10 cellular contexts compared by ENCODE assay signal in the genomic region with DNA sequence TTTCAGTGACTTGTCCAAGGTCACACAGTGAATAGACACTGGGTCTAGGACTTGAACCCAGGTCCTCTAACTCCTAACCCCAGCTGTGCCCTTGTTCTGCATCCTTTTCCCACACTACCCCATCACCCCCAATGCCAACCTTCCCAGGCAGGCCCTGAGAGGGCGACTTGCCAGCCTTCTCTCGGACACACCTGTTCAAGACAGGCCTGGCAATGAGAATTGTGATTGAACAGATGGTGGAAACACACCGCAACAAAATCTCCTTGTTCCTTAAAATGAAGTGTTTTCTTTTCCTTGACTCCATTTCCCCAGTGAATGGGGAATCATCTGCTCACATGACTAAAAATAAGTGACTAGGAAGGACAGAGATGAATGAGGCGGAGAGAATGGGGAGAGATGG.
"Had no signal": no experiment of that assay in that cellular context is flagged by ENCODE, and none has a peak within 500 bp of the region (broad histone marks: within the 10 kb centered on the region; RNA-seq: fewer than 3 reads in every experiment).

No MANE protein-coding gene starts in this region.

- H3K4me1 Mint-ChIP-seq: IgD-negative memory B cell had no signal

- H3K4me3 ChIP-seq: GM23248, HAP-1 had no signal

- ATAC-seq: HCT116, HepG2 had no signal

- H3K9ac ChIP-seq: GM23248 had no signal

- H3K9me3 ChIP-seq: HAP-1 had no signal

- H3K4me3 Mint-ChIP-seq: HFFc6, IgD-negative memory B cell had no signal

- DNase-seq: GM23248, GOT3, H7, HFFc6, KG1 had no signal

- H3K27ac Mint-ChIP-seq: HFFc6, IgD-negative memory B cell had no signal

- H3K4me1 ChIP-seq: HAP-1 had no signal

- FAIRE-seq: HepG2 had no signal

- H3K27ac ChIP-seq: GM23248, HL-60 had no signal

- H3K36me3 ChIP-seq: HAP-1 had no signal

- H3K9me3 Mint-ChIP-seq: IgD-negative memory B cell had no signal

- H2AFZ ChIP-seq: GM23248 had no signal

- H3K36me3 Mint-ChIP-seq: IgD-negative memory B cell had no signal
